8 cellular contexts compared by ENCODE assay signal in genomic region chr15:73305331-73306211, GRCh38.
DNase-seq lines count a peak whose midpoint lies in the region; ATAC-seq and TF ChIP-seq lines count a peak whose summit lies in the region.

No MANE protein-coding gene starts in this region.

- H2AFZ ChIP-seq in GM23248 = no peak overlapping the region

- peaks cover 8 to 17% of the 10 kb centered on the region in 2 donors for H3K27me3 Mint-ChIP-seq in stimulated activated naive B cell treated with anti-CD40 and anti-IgM and Interleukin-4, amounts not matched to agents 10 μg/mL and 1 μg/mL and 100 μg/mL, for 72 hours

- no peak overlapping the region for H3K4me2 ChIP-seq in GM23248 (ENCODE audit: unreplicated experiment)

- H3K9me3 ChIP-seq in GM23248 (ENCODE audit: low read depth) = no peaks in the 10 kb centered on the region
- no peaks in the 10 kb centered on the region for H3K9me3 ChIP-seq in right cardiac atrium (ENCODE audit: control insufficient read depth, low read length)

- H3K9me3 Mint-ChIP-seq in stimulated activated naive B cell treated with anti-CD40 and anti-IgM and Interleukin-4, amounts not matched to agents 10 μg/mL and 1 μg/mL and 100 μg/mL, for 72 hours = no peaks in the 10 kb centered on the region

- no peak overlapping the region for H3K4me3 Mint-ChIP-seq in stimulated activated naive B cell treated with anti-CD40 and anti-IgM and Interleukin-4, amounts not matched to agents 10 μg/mL and 1 μg/mL and 100 μg/mL, for 72 hours

- TF ChIP-seq CTCF in BJ (IDR thresholded peaks at IDR 0.05; ENCODE audit: insufficient read depth, low read depth, low read length) = peak; percentile 59

- H3K36me3 Mint-ChIP-seq in stimulated activated naive B cell treated with anti-CD40 and anti-IgM and Interleukin-4, amounts not matched to agents 10 μg/mL and 1 μg/mL and 100 μg/mL, for 72 hours = no peaks in the 10 kb centered on the region

- no peaks in the 10 kb centered on the region for H3K79me2 ChIP-seq in GM23248 (ENCODE audit: insufficient read depth)

- H4K20me1 ChIP-seq in GM23248 (ENCODE audit: insufficient read depth) = no peaks in the 10 kb centered on the region

- H3K36me3 ChIP-seq in BJ (ENCODE audit: control insufficient read depth, insufficient read depth, low read length) (no peaks in the 10 kb centered on the region), GM23248 (ENCODE audit: low read depth) (0 out of 2 replicates have a peak, but pooled peaks cover 4% of the 10 kb centered on the region)

- POLR2A ChIA-PET in BJ (lab: Charles Lee) = interaction anchor here (0.6 kb wide), 1 partner anchor 602 kb away, joined by 4 read pairs; no protein-coding TSS in a partner anchor

- H3K4me1 ChIP-seq in GM23248 (ENCODE audit: insufficient read depth) (no peaks in the 10 kb centered on the region), right cardiac atrium (ENCODE audit: control insufficient read depth, insufficient read depth, low read length) (no peaks in the 10 kb centered on the region)

- intact Hi-C loops in right cardiac atrium (cut with DNase I) = loop anchor here in 3 of 4 donors (10.0 kb wide), 3 partner anchors 249 to 399 kb away; partner anchors contain the start of gene NPTN (in 3 of the 3)

- H3K9ac ChIP-seq in GM23248 = no peak overlapping the region

- DNase-seq in BJ (ENCODE audit: low read depth) = no peak
- peak; percentile 77 for DNase-seq in GM23248
- DNase-seq in NCI-H2171 treated with DMSO at 0.1 percent for 48 hours (lab: John Stamatoyannopoulos, UW) = peak; percentile 73
- DNase-seq in activated CD4-positive, alpha-beta T cell treated with anti-CD3 and anti-CD28 coated beads, Interleukin-2, amount 50 U/mL, for 48 hours = peak; percentile 18 to 23
- no peak for DNase-seq in right cardiac atrium
- peak; percentile 35 for DNase-seq in stimulated activated naive B cell treated with anti-CD40 and anti-IgM and Interleukin-4, amounts not matched to agents 10 μg/mL and 1 μg/mL and 100 μg/mL, for 72 hours

- WGBS in GM23248 (ENCODE audit: low coverage in 1 of 2, low lambda C conversion rate in 2 of 2, missing lambda C conversion rate in 2 of 2), 2 experiments = 65 to 71% methylated on average over 12 of the region's 12 CpGs
- 72% methylated on average over 12 of the region's 12 CpGs for WGBS in right cardiac atrium

- no peaks in the 10 kb centered on the region for H3F3A ChIP-seq in GM23248 (ENCODE audit: insufficient read depth)

- in situ Hi-C loops in GM23248 (cut with MboI) = no loop called here

- CTCF ChIA-PET in BJ (lab: Yijun Ruan, JAX) = interaction anchor here (0.8 to 2.2 kb wide), 8 partner anchors 10 to 399 kb away, joined by 3 to 7 read pairs (median 4); no protein-coding TSS in a partner anchor

- H3K27me3 ChIP-seq in BJ (ENCODE audit: control insufficient read depth, insufficient read depth, low read length) (no peaks in the 10 kb centered on the region), GM23248 (replicated peaks; ENCODE audit: insufficient read depth) (no peaks in the 10 kb centered on the region), right cardiac atrium (ENCODE audit: control insufficient read depth, insufficient read depth) (no peaks in the 10 kb centered on the region)

- no peaks in the 10 kb centered on the region for H3K9me2 ChIP-seq in GM23248 (ENCODE audit: insufficient read depth)

- H3K4me3 ChIP-seq in BJ (ENCODE audit: low read depth, low read length) (no peak overlapping the region), GM23248 (no peak overlapping the region), right cardiac atrium (ENCODE audit: low read length) (no peak overlapping the region)

- H3K27ac Mint-ChIP-seq in stimulated activated naive B cell treated with anti-CD40 and anti-IgM and Interleukin-4, amounts not matched to agents 10 μg/mL and 1 μg/mL and 100 μg/mL, for 72 hours = no peak overlapping the region

- H3K27ac ChIP-seq in GM23248 (no peak overlapping the region), right cardiac atrium (ENCODE audit: low read length) (no peak overlapping the region)

- peaks cover 9 to 19% of the 10 kb centered on the region in 2 donors for H3K4me1 Mint-ChIP-seq in stimulated activated naive B cell treated with anti-CD40 and anti-IgM and Interleukin-4, amounts not matched to agents 10 μg/mL and 1 μg/mL and 100 μg/mL, for 72 hours

- peak; percentile 64 to 74 for ATAC-seq in right cardiac atrium
- peak; percentile 92 to 94 for ATAC-seq in stimulated activated naive B cell treated with anti-CD40 and anti-IgM and Interleukin-4, amounts not matched to agents 10 μg/mL and 1 μg/mL and 100 μg/mL, for 72 hours (replicated peaks)
- ATAC-seq in HG03280 (IDR thresholded peaks at IDR 0.05; ENCODE audit: unreplicated experiment) = no peak
- no peak for ATAC-seq in GM18502 (IDR thresholded peaks at IDR 0.05; ENCODE audit: poor library complexity, unreplicated experiment)

Comparison
In these comparisons a context has a peak if more than half of its experiments do, and no peak if none do; other contexts are left out.
1. DNase-seq: peak in GM23248 (single experiment), NCI-H2171 treated with DMSO at 0.1 percent for 48 hours (single experiment), activated CD4-positive, alpha-beta T cell treated with anti-CD3 and anti-CD28 coated beads, Interleukin-2, amount 50 U/mL, for 48 hours (2 of 2) and stimulated activated naive B cell treated with anti-CD40 and anti-IgM and Interleukin-4, amounts not matched to agents 10 μg/mL and 1 μg/mL and 100 μg/mL, for 72 hours (single experiment); none in BJ (single experiment) and right cardiac atrium (0 of 3).
2. ATAC-seq: peak in right cardiac atrium (2 of 2) and stimulated activated naive B cell treated with anti-CD40 and anti-IgM and Interleukin-4, amounts not matched to agents 10 μg/mL and 1 μg/mL and 100 μg/mL, for 72 hours (2 of 2); none in HG03280 (single experiment) and GM18502 (single experiment).